1 cellular context compared by ENCODE assay signal in the genomic region with DNA sequence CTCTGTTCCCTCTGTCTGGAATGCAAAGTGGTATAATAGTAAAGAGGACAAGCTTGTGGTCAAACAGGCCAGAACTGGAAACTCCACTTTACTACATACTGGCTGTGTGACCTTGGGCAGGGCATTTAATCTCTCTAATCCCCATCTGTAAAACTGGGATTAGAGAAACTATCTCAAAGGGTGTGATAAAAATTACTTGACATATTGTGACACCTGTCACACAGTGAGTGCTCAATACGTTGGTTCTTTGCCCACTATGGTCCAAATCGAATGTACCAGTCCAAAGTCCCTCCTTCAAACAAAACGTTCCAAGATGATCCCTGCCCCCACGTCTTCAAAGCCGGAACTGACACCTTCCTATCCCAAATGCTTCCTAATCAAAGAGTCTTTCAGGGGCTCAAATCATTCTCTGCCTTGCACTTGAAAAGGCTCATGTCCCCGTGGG.
TF ChIP-seq lines count a peak whose summit lies in the region.

No MANE protein-coding gene starts in this region.

TF ChIP-seq in GM23338, 12 proteins besides CTCF, POLR2A, EP300 and RAD21 (continued from another document):
- TF ChIP-seq JUNB (IDR thresholded peaks at IDR 0.05; ENCODE audit: unreplicated experiment) = no peak
- no peak for TF ChIP-seq POLR2AphosphoS5 (IDR thresholded peaks at IDR 0.05; ENCODE audit: low read depth)
- no peak for TF ChIP-seq STAT1 (IDR thresholded peaks at IDR 0.05; ENCODE audit: unreplicated experiment)
- TF ChIP-seq CREB1 (CRISPR knock-in tag; IDR thresholded peaks at IDR 0.05; ENCODE audit: low read depth) = no peak
- TF ChIP-seq, protein P1, sequence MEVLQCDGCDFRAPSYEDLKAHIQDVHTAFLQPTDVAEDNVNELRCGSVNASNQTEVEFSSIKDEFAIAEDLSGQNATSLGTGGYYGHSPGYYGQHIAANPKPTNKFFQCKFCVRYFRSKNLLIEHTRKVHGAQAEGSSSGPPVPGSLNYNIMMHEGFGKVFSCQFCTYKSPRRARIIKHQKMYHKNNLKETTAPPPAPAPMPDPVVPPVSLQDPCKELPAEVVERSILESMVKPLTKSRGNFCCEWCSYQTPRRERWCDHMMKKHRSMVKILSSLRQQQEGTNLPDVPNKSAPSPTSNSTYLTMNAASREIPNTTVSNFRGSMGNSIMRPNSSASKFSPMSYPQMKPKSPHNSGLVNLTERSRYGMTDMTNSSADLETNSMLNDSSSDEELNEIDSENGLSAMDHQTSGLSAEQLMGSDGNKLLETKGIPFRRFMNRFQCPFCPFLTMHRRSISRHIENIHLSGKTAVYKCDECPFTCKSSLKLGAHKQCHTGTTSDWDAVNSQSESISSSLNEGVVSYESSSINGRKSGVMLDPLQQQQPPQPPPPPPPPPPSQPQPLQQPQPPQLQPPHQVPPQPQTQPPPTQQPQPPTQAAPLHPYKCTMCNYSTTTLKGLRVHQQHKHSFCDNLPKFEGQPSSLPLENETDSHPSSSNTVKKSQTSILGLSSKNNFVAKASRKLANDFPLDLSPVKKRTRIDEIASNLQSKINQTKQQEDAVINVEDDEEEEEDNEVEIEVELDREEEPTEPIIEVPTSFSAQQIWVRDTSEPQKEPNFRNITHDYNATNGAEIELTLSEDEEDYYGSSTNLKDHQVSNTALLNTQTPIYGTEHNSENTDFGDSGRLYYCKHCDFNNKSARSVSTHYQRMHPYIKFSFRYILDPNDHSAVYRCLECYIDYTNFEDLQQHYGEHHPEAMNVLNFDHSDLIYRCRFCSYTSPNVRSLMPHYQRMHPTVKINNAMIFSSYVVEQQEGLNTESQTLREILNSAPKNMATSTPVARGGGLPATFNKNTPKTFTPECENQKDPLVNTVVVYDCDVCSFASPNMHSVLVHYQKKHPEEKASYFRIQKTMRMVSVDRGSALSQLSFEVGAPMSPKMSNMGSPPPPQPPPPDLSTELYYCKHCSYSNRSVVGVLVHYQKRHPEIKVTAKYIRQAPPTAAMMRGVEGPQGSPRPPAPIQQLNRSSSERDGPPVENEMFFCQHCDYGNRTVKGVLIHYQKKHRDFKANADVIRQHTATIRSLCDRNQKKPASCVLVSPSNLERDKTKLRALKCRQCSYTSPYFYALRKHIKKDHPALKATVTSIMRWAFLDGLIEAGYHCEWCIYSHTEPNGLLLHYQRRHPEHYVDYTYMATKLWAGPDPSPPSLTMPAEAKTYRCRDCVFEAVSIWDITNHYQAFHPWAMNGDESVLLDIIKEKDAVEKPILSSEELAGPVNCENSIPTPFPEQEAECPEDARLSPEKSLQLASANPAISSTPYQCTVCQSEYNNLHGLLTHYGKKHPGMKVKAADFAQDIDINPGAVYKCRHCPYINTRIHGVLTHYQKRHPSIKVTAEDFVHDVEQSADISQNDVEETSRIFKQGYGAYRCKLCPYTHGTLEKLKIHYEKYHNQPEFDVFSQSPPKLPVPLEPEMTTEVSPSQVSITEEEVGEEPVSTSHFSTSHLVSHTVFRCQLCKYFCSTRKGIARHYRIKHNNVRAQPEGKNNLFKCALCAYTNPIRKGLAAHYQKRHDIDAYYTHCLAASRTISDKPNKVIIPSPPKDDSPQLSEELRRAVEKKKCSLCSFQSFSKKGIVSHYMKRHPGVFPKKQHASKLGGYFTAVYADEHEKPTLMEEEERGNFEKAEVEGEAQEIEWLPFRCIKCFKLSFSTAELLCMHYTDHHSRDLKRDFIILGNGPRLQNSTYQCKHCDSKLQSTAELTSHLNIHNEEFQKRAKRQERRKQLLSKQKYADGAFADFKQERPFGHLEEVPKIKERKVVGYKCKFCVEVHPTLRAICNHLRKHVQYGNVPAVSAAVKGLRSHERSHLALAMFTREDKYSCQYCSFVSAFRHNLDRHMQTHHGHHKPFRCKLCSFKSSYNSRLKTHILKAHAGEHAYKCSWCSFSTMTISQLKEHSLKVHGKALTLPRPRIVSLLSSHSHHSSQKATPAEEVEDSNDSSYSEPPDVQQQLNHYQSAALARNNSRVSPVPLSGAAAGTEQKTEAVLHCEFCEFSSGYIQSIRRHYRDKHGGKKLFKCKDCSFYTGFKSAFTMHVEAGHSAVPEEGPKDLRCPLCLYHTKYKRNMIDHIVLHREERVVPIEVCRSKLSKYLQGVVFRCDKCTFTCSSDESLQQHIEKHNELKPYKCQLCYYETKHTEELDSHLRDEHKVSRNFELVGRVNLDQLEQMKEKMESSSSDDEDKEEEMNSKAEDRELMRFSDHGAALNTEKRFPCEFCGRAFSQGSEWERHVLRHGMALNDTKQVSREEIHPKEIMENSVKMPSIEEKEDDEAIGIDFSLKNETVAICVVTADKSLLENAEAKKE (CRISPR knock-in tag; IDR thresholded peaks at IDR 0.05) = no peak
